1 cellular context compared by ENCODE assay signal in the genomic region with DNA sequence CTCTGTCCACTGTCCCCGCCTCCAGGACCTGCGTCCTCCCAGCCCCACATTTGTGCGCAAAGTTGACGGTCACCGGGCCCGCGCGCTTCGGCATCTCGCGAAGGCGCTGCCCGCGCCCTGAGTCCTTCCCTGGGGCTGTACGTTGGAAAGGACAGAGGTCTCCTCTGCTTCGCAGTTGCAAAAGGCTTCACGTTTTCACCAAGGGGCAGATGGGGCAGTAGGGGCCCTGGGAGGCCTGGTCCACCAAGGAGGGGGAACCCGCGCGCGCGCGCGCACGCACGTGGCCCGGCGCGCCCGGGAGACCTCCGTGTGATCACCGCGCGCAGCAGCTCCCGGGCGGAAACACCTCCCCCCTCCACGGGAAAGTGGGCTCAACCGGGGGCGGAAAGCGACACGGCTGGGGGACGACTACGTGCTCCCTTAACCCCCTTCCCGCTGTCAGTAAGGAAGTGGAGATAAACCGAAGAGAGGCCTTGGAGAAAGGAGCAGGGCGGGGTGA.
TF ChIP-seq lines count a peak whose summit lies in the region.

No MANE protein-coding gene starts in this region.

TF ChIP-seq in HepG2, 621 proteins besides CTCF, POLR2A, EP300 and RAD21 (continued from another document):
- TF ChIP-seq CBX2 (IDR thresholded peaks at IDR 0.05; ENCODE audit: low read depth, low read length) (no peak), CBX2 (CRISPR knock-in tag; IDR thresholded peaks at IDR 0.05; ENCODE audit: low read depth) (no peak), ZNF598 (CRISPR knock-in tag; IDR thresholded peaks at IDR 0.05; ENCODE audit: borderline replicate concordance) (no peak), ZNF160 (CRISPR knock-in tag; IDR thresholded peaks at IDR 0.05) (no peak), PAX8 (CRISPR knock-in tag; IDR thresholded peaks at IDR 0.05; ENCODE audit: borderline replicate concordance) (no peak), BCL6 (CRISPR knock-in tag; IDR thresholded peaks at IDR 0.05) (no peak), TGIF2 (CRISPR knock-in tag; IDR thresholded peaks at IDR 0.05) (no peak), ZNF326 (CRISPR knock-in tag; IDR thresholded peaks at IDR 0.05; ENCODE audit: borderline replicate concordance) (no peak), SMARCC2 (IDR thresholded peaks at IDR 0.05) (no peak), ZNF772 (CRISPR knock-in tag; IDR thresholded peaks at IDR 0.05) (no peak), NAIF1 (CRISPR knock-in tag; IDR thresholded peaks at IDR 0.05; ENCODE audit: borderline replicate concordance) (no peak), IKZF4 (CRISPR knock-in tag; IDR thresholded peaks at IDR 0.05; ENCODE audit: borderline replicate concordance, low read depth, not compliant biosample characterization) (no peak), NFIB (CRISPR knock-in tag; IDR thresholded peaks at IDR 0.05; ENCODE audit: borderline replicate concordance) (no peak), HOXA3 (CRISPR knock-in tag; IDR thresholded peaks at IDR 0.05) (peak; percentile 80), NR3C1 (CRISPR knock-in tag; IDR thresholded peaks at IDR 0.05) (no peak), TBX2 (CRISPR knock-in tag; IDR thresholded peaks at IDR 0.05; ENCODE audit: borderline replicate concordance) (no peak)
- TF ChIP-seq, protein P1, sequence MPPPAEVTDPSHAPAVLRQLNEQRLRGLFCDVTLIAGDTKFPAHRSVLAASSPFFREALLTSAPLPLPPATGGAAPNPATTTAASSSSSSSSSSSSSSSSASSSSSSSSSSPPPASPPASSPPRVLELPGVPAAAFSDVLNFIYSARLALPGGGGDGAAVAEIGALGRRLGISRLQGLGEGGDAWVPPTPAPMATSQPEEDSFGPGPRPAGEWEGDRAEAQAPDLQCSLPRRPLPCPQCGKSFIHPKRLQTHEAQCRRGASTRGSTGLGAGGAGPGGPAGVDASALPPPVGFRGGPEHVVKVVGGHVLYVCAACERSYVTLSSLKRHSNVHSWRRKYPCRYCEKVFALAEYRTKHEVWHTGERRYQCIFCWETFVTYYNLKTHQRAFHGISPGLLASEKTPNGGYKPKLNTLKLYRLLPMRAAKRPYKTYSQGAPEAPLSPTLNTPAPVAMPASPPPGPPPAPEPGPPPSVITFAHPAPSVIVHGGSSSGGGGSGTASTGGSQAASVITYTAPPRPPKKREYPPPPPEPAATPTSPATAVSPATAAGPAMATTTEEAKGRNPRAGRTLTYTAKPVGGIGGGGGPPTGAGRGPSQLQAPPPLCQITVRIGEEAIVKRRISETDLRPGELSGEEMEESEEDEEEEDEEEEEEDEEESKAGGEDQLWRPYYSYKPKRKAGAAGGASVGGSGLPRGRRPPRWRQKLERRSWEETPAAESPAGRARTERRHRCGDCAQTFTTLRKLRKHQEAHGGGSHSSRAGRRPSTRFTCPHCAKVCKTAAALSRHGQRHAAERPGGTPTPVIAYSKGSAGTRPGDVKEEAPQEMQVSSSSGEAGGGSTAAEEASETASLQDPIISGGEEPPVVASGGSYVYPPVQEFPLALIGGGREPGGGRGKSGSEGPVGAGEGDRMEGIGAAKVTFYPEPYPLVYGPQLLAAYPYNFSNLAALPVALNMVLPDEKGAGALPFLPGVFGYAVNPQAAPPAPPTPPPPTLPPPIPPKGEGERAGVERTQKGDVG (CRISPR knock-in tag; IDR thresholded peaks at IDR 0.05; ENCODE audit: borderline replicate concordance): peak; percentile 64; the same call in 1 of the 2 replicates
- TF ChIP-seq, protein P2, sequence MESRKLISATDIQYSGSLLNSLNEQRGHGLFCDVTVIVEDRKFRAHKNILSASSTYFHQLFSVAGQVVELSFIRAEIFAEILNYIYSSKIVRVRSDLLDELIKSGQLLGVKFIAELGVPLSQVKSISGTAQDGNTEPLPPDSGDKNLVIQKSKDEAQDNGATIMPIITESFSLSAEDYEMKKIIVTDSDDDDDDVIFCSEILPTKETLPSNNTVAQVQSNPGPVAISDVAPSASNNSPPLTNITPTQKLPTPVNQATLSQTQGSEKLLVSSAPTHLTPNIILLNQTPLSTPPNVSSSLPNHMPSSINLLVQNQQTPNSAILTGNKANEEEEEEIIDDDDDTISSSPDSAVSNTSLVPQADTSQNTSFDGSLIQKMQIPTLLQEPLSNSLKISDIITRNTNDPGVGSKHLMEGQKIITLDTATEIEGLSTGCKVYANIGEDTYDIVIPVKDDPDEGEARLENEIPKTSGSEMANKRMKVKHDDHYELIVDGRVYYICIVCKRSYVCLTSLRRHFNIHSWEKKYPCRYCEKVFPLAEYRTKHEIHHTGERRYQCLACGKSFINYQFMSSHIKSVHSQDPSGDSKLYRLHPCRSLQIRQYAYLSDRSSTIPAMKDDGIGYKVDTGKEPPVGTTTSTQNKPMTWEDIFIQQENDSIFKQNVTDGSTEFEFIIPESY (CRISPR knock-in tag; IDR thresholded peaks at IDR 0.05): peak; percentile 93
- TF ChIP-seq, protein P3, sequence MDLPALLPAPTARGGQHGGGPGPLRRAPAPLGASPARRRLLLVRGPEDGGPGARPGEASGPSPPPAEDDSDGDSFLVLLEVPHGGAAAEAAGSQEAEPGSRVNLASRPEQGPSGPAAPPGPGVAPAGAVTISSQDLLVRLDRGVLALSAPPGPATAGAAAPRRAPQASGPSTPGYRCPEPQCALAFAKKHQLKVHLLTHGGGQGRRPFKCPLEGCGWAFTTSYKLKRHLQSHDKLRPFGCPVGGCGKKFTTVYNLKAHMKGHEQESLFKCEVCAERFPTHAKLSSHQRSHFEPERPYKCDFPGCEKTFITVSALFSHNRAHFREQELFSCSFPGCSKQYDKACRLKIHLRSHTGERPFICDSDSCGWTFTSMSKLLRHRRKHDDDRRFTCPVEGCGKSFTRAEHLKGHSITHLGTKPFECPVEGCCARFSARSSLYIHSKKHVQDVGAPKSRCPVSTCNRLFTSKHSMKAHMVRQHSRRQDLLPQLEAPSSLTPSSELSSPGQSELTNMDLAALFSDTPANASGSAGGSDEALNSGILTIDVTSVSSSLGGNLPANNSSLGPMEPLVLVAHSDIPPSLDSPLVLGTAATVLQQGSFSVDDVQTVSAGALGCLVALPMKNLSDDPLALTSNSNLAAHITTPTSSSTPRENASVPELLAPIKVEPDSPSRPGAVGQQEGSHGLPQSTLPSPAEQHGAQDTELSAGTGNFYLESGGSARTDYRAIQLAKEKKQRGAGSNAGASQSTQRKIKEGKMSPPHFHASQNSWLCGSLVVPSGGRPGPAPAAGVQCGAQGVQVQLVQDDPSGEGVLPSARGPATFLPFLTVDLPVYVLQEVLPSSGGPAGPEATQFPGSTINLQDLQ (CRISPR knock-in tag; IDR thresholded peaks at IDR 0.05): no peak
- TF ChIP-seq, protein P4, sequence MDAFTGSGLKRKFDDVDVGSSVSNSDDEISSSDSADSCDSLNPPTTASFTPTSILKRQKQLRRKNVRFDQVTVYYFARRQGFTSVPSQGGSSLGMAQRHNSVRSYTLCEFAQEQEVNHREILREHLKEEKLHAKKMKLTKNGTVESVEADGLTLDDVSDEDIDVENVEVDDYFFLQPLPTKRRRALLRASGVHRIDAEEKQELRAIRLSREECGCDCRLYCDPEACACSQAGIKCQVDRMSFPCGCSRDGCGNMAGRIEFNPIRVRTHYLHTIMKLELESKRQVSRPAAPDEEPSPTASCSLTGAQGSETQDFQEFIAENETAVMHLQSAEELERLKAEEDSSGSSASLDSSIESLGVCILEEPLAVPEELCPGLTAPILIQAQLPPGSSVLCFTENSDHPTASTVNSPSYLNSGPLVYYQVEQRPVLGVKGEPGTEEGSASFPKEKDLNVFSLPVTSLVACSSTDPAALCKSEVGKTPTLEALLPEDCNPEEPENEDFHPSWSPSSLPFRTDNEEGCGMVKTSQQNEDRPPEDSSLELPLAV (CRISPR knock-in tag; conservative IDR thresholded peaks at IDR 0.05; ENCODE audit: low read depth): no peak
- TF ChIP-seq, protein P5, sequence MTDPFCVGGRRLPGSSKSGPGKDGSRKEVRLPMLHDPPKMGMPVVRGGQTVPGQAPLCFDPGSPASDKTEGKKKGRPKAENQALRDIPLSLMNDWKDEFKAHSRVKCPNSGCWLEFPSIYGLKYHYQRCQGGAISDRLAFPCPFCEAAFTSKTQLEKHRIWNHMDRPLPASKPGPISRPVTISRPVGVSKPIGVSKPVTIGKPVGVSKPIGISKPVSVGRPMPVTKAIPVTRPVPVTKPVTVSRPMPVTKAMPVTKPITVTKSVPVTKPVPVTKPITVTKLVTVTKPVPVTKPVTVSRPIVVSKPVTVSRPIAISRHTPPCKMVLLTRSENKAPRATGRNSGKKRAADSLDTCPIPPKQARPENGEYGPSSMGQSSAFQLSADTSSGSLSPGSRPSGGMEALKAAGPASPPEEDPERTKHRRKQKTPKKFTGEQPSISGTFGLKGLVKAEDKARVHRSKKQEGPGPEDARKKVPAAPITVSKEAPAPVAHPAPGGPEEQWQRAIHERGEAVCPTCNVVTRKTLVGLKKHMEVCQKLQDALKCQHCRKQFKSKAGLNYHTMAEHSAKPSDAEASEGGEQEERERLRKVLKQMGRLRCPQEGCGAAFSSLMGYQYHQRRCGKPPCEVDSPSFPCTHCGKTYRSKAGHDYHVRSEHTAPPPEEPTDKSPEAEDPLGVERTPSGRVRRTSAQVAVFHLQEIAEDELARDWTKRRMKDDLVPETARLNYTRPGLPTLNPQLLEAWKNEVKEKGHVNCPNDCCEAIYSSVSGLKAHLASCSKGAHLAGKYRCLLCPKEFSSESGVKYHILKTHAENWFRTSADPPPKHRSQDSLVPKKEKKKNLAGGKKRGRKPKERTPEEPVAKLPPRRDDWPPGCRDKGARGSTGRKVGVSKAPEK (CRISPR knock-in tag; IDR thresholded peaks at IDR 0.05; ENCODE audit: borderline replicate concordance): no peak
- TF ChIP-seq, protein P6, sequence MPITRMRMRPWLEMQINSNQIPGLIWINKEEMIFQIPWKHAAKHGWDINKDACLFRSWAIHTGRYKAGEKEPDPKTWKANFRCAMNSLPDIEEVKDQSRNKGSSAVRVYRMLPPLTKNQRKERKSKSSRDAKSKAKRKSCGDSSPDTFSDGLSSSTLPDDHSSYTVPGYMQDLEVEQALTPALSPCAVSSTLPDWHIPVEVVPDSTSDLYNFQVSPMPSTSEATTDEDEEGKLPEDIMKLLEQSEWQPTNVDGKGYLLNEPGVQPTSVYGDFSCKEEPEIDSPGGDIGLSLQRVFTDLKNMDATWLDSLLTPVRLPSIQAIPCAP (CRISPR knock-in tag; IDR thresholded peaks at IDR 0.05; ENCODE audit: low read depth): no peak
